Comparison of ENCODE assay signal across 8 cellular contexts in genomic region chr17:28726912-28727726, GRCh38. TPM values are rescaled to one million over a fixed set of nuclear protein-coding genes. Genes with fewer than 3 reads are reported as not detected.
A peak's percentile ranks its signal among the peaks of the same experiment; 100 is the strongest.
DNase-seq lines count a peak whose midpoint lies in the region; ATAC-seq and TF ChIP-seq lines count a peak whose summit lies in the region.

No MANE protein-coding gene starts in this region.

- DNase-seq in AG20443 (ENCODE audit: low spot score) (peak; percentile 88), NCI-H510A (lab: John Stamatoyannopoulos, UW) (peak; percentile 98), choroid plexus epithelial cell (ENCODE audit: low read depth) (peak; percentile 96)
- DNase-seq in activated CD4-positive, alpha-beta T cell treated with anti-CD3 and anti-CD28 coated beads for 36 hours, result peak; percentile 97
- peak; percentile 81 to 92 (median 86) for DNase-seq in stimulated activated CD4-positive, alpha-beta T cell treated with anti-CD3 and anti-CD28 coated beads, Interleukin-1b, Interleukin-23, amount 100 ng/mL, for 24 hours (ENCODE audit: low read depth in 4 of 4, low spot score in 1 of 4)

- H3K36me3 Mint-ChIP-seq in activated CD4-positive, alpha-beta T cell treated with anti-CD3 and anti-CD28 coated beads for 36 hours (ENCODE audit: low read depth), result peaks cover 35% of the 10 kb centered on the region

- H3K4me3 ChIP-seq in choroid plexus epithelial cell (ENCODE audit: low read depth, low read length), result peak overlapping the region; percentile 69

- POLR2A ChIA-PET in activated CD4-positive, alpha-beta T cell treated with anti-CD3 and anti-CD28 coated beads for 36 hours (lab: Charles Lee), result interaction anchor here (0.7 to 6.3 kb wide), 16 partner anchors 7 to 392 kb away, joined by 3 to 111 read pairs (median 4); partner anchors contain the start of genes PHF12, PROCA1, RPL23A and TNFAIP1

- H3K27me3 ChIP-seq in layer of hippocampus (ENCODE audit: control insufficient read depth, insufficient read depth, low read length), result no peaks in the 10 kb centered on the region

- CTCF ChIA-PET in activated CD4-positive, alpha-beta T cell treated with anti-CD3 and anti-CD28 coated beads for 36 hours (lab: Charles Lee), result interaction anchor here (0.5 to 8.9 kb wide), 65 partner anchors 8 to 1259 kb away, joined by 3 to 294 read pairs (median 4); partner anchors contain the start of genes BLTP2, DHRS13, FAM222B and FLOT2

- H3K4me3 Mint-ChIP-seq in activated CD4-positive, alpha-beta T cell treated with anti-CD3 and anti-CD28 coated beads for 36 hours, result peak overlapping the region; percentile 99

- no peaks in the 10 kb centered on the region for H3K9me3 Mint-ChIP-seq in activated CD4-positive, alpha-beta T cell treated with anti-CD3 and anti-CD28 coated beads for 36 hours (ENCODE audit: low read depth)

- no peaks in the 10 kb centered on the region for H3K27me3 Mint-ChIP-seq in activated CD4-positive, alpha-beta T cell treated with anti-CD3 and anti-CD28 coated beads for 36 hours

- TF ChIP-seq CTCF in choroid plexus epithelial cell (conservative IDR thresholded peaks at IDR 0.05; ENCODE audit: low read depth, low read length), result peak; percentile 97

- intact Hi-C loops in activated CD4-positive, alpha-beta T cell treated with anti-CD3 and anti-CD28 coated beads for 36 hours (cut with DNase I, micrococcal nuclease), result loop anchor here (1.0 to 10.0 kb wide), 12 partner anchors 23 to 888 kb away; partner anchors contain the start of genes ABHD15 (in 1 of the 2), DHRS13 (in 1 of the 2), FAM222B (in 1 of the 2) and NUFIP2 (in 1 of the 2)

- peaks cover 50% of the 10 kb centered on the region for H3K4me1 Mint-ChIP-seq in activated CD4-positive, alpha-beta T cell treated with anti-CD3 and anti-CD28 coated beads for 36 hours

- ATAC-seq in GM19023 (IDR thresholded peaks at IDR 0.05; ENCODE audit: unreplicated experiment) (peak; percentile 39), HG03342 (IDR thresholded peaks at IDR 0.05; ENCODE audit: unreplicated experiment) (peak; percentile 37)
- ATAC-seq in activated CD4-positive, alpha-beta T cell treated with anti-CD3 and anti-CD28 coated beads for 36 hours, result peak; percentile 35

- H3K27ac ChIP-seq in layer of hippocampus (ENCODE audit: low read depth, low read length), result peak overlapping the region; percentile 58

- peak overlapping the region; percentile 99 for H3K27ac Mint-ChIP-seq in activated CD4-positive, alpha-beta T cell treated with anti-CD3 and anti-CD28 coated beads for 36 hours

RNA-seq across cellular contexts. Expression of gene TLCD1, which starts 1.1 kb away (rescaled TPM):
- total RNA-seq in activated CD4-positive, alpha-beta T cell treated with anti-CD3 and anti-CD28 coated beads for 36 hours, result 1 to 10 TPM; 8.5 to 8.7 TPM

RNA-seq across cellular contexts. Expression of gene NEK8, which starts 1.5 kb away (rescaled TPM):
- total RNA-seq in activated CD4-positive, alpha-beta T cell treated with anti-CD3 and anti-CD28 coated beads for 36 hours, result 1 to 10 TPM; 3.8 to 4.0 TPM

RNA-seq across cellular contexts. Expression of gene RPL23A, which starts 7.3 kb away (rescaled TPM):
- total RNA-seq in activated CD4-positive, alpha-beta T cell treated with anti-CD3 and anti-CD28 coated beads for 36 hours, result 1,000 to 10,000 TPM; 2,164 to 2,505 TPM

RNA-seq across cellular contexts. Expression of gene RAB34, which starts 9.5 kb away (rescaled TPM):
- total RNA-seq in activated CD4-positive, alpha-beta T cell treated with anti-CD3 and anti-CD28 coated beads for 36 hours, result 10 to 100 TPM; 13.6 to 17.4 TPM

RNA-seq across cellular contexts. Expression of gene PROCA1, which starts 15.4 kb away (rescaled TPM):
- 1 to 10 TPM; 4.0 to 4.5 TPM for total RNA-seq in activated CD4-positive, alpha-beta T cell treated with anti-CD3 and anti-CD28 coated beads for 36 hours

Comparison
In these comparisons a context has a peak if more than half of its experiments do, and no peak if none do; other contexts are left out.
1. Peak in every context shown above with its lines: DNase-seq, ATAC-seq, H3K4me3 ChIP-seq and H3K27ac ChIP-seq.